Comparison of ENCODE assay signal across 10 cellular contexts in the genomic region with DNA sequence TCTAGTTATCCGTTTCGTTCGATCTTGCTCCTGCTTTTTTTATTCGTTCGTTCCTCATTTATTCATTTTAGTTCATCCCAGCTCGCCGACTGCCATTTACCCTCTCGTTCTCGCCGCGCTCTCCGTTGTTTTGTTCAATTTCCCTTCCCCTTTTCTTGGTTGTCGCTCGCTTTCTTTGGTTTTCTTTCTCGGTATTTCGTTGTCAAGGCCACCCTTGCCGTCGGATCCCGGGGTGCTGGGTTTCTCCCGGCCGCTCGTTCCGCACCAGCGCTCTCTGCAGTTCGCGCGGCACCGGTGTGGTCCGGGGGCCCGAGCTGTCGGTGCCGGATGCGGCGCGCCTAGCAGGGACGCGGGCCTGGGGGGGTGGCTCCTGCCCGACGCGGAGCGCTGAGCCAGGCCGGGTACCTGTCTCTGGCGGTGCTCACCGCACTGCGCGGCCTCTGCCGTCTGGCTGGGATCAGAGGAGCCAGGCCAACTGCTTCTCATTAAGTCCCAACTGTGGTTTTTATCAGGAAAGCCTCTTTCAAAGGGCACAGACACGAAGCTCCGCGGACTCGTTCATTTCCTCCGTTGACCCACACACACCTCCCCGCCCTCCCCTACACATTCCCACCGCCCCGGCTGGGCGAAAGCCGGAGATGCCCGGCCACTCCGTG. TPM values are rescaled to one million over a fixed set of nuclear protein-coding genes. Genes with fewer than 3 reads are reported as not detected.
DNase-seq lines count a peak whose midpoint lies in the region; ATAC-seq and TF ChIP-seq lines count a peak whose summit lies in the region.
"Had no signal": no experiment of that assay in that cellular context is flagged by ENCODE, and none has a peak within 500 bp of the region (broad histone marks: within the 10 kb centered on the region; RNA-seq: fewer than 3 reads in every experiment).

No MANE protein-coding gene starts in this region.

- H3K4me1 ChIP-seq in H9 (ENCODE audit: insufficient read depth, low read length) (no peaks in the 10 kb centered on the region; the same call in 1 of the 2 replicates), vagina (peaks cover 12% of the 10 kb centered on the region)

- H3K27ac ChIP-seq in H9 (ENCODE audit: insufficient read length, low read depth, low read length) (no peak overlapping the region), vagina (no peak overlapping the region)

- no peak overlapping the region for H2BK15ac ChIP-seq in H9 (ENCODE audit: low read depth, low read length)

- no peak overlapping the region for H3K4ac ChIP-seq in H9 (ENCODE audit: low read depth, low read length)

- peaks cover 4% of the 10 kb centered on the region for H4K20me1 ChIP-seq in H9 (ENCODE audit: control insufficient read depth, insufficient read depth, insufficient read length)

- H3K14ac ChIP-seq in H9 (ENCODE audit: insufficient read depth, low read length), result no peak overlapping the region

- intact Hi-C loops in vagina (cut with DNase I), result no loop called here

- no peaks in the 10 kb centered on the region for H3K36me3 ChIP-seq in vagina

- H3T11ph ChIP-seq in H9 (ENCODE audit: low read length), result no peak overlapping the region

- no peaks in the 10 kb centered on the region; a peak in 1 of 7 replicates for H3K36me3 Mint-ChIP-seq in H9 (ENCODE audit: insufficient read depth in 1 of 3, low read depth in 3 of 3)
- H3K36me3 Mint-ChIP-seq in progenitor cell of endocrine pancreas (ENCODE audit: insufficient read depth), result peaks cover 1% of the 10 kb centered on the region

- DNase-seq in H9, result peak; percentile 50
- peak; percentile 19 to 20 for DNase-seq in activated CD4-positive, alpha-beta T cell treated with anti-CD3 and anti-CD28 coated beads, Interleukin-2, amount 50 U/mL, for 48 hours
- peak; percentile 41 for DNase-seq in erythroblast (lab: John Stamatoyannopoulos, UW)
- no peak for DNase-seq in progenitor cell of endocrine pancreas (ENCODE audit: low spot score, unreplicated experiment)
- DNase-seq in NCI-H446 treated with DMSO at 0.1 percent for 48 hours (lab: John Stamatoyannopoulos, UW), result no peak
- no peak for DNase-seq in COLO668 (lab: John Stamatoyannopoulos, UW; ENCODE audit: unreplicated experiment)
- DNase-seq in vagina (ENCODE audit: extremely low spot score in 2 of 2), result no peak
- DNase-seq: NCI-H1105 had no signal

- H3K27me3 Mint-ChIP-seq in H9 (ENCODE audit: low read depth), result peaks cover 96% of the 10 kb centered on the region
- peaks cover 90% of the 10 kb centered on the region for H3K27me3 Mint-ChIP-seq in progenitor cell of endocrine pancreas

- no peaks in the 10 kb centered on the region for H3K79me1 ChIP-seq in H9 (ENCODE audit: insufficient read depth, low read depth, low read length, poor library complexity, severe bottlenecking)

- no peak overlapping the region for H3K27ac Mint-ChIP-seq in H9
- peak overlapping the region; percentile 70 for H3K27ac Mint-ChIP-seq in progenitor cell of endocrine pancreas

- H2BK20ac ChIP-seq in H9 (ENCODE audit: low read depth, low read length, poor library complexity, severe bottlenecking), result no peak overlapping the region

- H4K91ac ChIP-seq in H9 (ENCODE audit: insufficient read length, low read depth, low read length), result no peak overlapping the region

- H3K23ac ChIP-seq in H9 (ENCODE audit: insufficient read length, low read depth, low read length), result no peak overlapping the region

- H3K4me3 Mint-ChIP-seq in H9 (peak overlapping the region; percentile 48 to 80), progenitor cell of endocrine pancreas (ENCODE audit: low read depth) (peak overlapping the region; percentile 60)

- H3K56ac ChIP-seq in H9 (ENCODE audit: insufficient read length, low read depth, low read length), result no peak overlapping the region

- no peaks in the 10 kb centered on the region for H3K79me2 ChIP-seq in H9 (ENCODE audit: insufficient read depth, low read length)

- no CpG with 5 or more reads among the region's 59 CpGs for WGBS in H9 (ENCODE audit: extremely low coverage, insufficient read length, low lambda C conversion rate)

- H3K9me3 Mint-ChIP-seq in H9 (peaks cover 0 to 3% of the 10 kb centered on the region in 2 experiments; a peak in 2 of 5 replicates), progenitor cell of endocrine pancreas (ENCODE audit: low read depth) (no peaks in the 10 kb centered on the region)

- peak overlapping the region; percentile 57 for H3K4me2 ChIP-seq in H9 (ENCODE audit: insufficient read depth, insufficient read length, low read length)

- H3K27me3 ChIP-seq in H9 (ENCODE audit: insufficient read depth, low read length), result peaks cover 74% of the 10 kb centered on the region
- peaks cover 16% of the 10 kb centered on the region for H3K27me3 ChIP-seq in vagina

- no peak overlapping the region for H4K8ac ChIP-seq in H9 (replicated peaks; ENCODE audit: insufficient read length, low read depth, low read length)

- ATAC-seq in GM21619 (IDR thresholded peaks at IDR 0.05; ENCODE audit: unreplicated experiment), result no peak

- H3K9me3 ChIP-seq in H9 (ENCODE audit: control insufficient read depth, low read depth, low read length) (no peaks in the 10 kb centered on the region), vagina (no peaks in the 10 kb centered on the region)

- no peak for TF ChIP-seq CTCF in H9 (conservative IDR thresholded peaks at IDR 0.05)
- no peak for TF ChIP-seq CTCF in progenitor cell of endocrine pancreas (IDR thresholded peaks at IDR 0.05; ENCODE audit: unreplicated experiment)
- no peak for TF ChIP-seq CTCF in vagina (IDR thresholded peaks at IDR 0.05)

- peaks cover 7% of the 10 kb centered on the region for H3K23me2 ChIP-seq in H9 (ENCODE audit: insufficient read length, low read depth, low read length, poor library complexity, severe bottlenecking)

- TF ChIP-seq POLR2A in erythroblast (IDR thresholded peaks at IDR 0.05; ENCODE audit: low read length) (no peak), vagina (IDR thresholded peaks at IDR 0.05) (no peak)

- no peak overlapping the region for H3K9ac ChIP-seq in H9 (ENCODE audit: extremely low read depth, insufficient read length, low read length)

- no peak overlapping the region for H2BK12ac ChIP-seq in H9 (ENCODE audit: insufficient read length, low read depth, low read length)

- no peak overlapping the region for H3K18ac ChIP-seq in H9 (ENCODE audit: insufficient read length, low read depth, low read length)

- H2AK5ac ChIP-seq in H9 (ENCODE audit: insufficient read length, low read length), result no peak overlapping the region

- H3K4me1 Mint-ChIP-seq in H9, result peaks cover 10 to 18% of the 10 kb centered on the region in 2 experiments
- H3K4me1 Mint-ChIP-seq in progenitor cell of endocrine pancreas (ENCODE audit: low read depth), result peaks cover 5% of the 10 kb centered on the region

- H4K5ac ChIP-seq in H9 (ENCODE audit: insufficient read length, low read depth, low read length), result no peak overlapping the region

- H2AFZ ChIP-seq in H9 (ENCODE audit: low read length), result no peak overlapping the region

- H2BK120ac ChIP-seq in H9 (ENCODE audit: low read depth, low read length, poor library complexity, severe bottlenecking), result no peak overlapping the region

- H2BK5ac ChIP-seq in H9 (ENCODE audit: insufficient read length, low read length), result no peak overlapping the region

- H3K4me3 ChIP-seq in vagina, result no peak overlapping the region

RNA-seq across cellular contexts. Expression of gene ALX3, which starts 1.7 kb away (rescaled TPM):
- total RNA-seq in H9 (2021), result not detected in 2 replicates
- total RNA-seq in progenitor cell of endocrine pancreas, result 2.8 and 3.7 TPM in 2 replicates
- not detected for total RNA-seq in vagina
- total RNA-seq: myocyte had no signal

RNA-seq across cellular contexts. Expression of gene STRIP1, which starts 34.4 kb away (rescaled TPM):
- total RNA-seq in H9 (2021) (38.9 and 43.6 TPM in 2 replicates), progenitor cell of endocrine pancreas (79.1 and 86.4 TPM in 2 replicates), vagina (40.8 TPM)

RNA-seq across cellular contexts. Expression of gene UBL4B, which starts 43.5 kb away (rescaled TPM):
- total RNA-seq in H9 (2021) (not detected in 2 replicates), progenitor cell of endocrine pancreas (0.20 TPM in 1 of 2 replicates, not detected in the other), vagina (not detected)
- total RNA-seq: myocyte had no signal

Comparison
In these comparisons a context has a peak if more than half of its experiments do, and no peak if none do; other contexts are left out.
1. DNase-seq: peak in H9 (single experiment), activated CD4-positive, alpha-beta T cell treated with anti-CD3 and anti-CD28 coated beads, Interleukin-2, amount 50 U/mL, for 48 hours (2 of 2) and erythroblast (2 of 2); none in progenitor cell of endocrine pancreas (single experiment), NCI-H446 treated with DMSO at 0.1 percent for 48 hours (single experiment), COLO668 (single experiment) and vagina (0 of 2).